ENCODE assay signal across 1 cellular context in genomic region chr14:103099733-103100280, GRCh38.
A peak's percentile ranks its signal among the peaks of the same experiment; 100 is the strongest.
TF ChIP-seq lines count a peak whose summit lies in the region.

No MANE protein-coding gene starts in this region.

TF ChIP-seq in HepG2, 621 proteins besides CTCF, POLR2A, EP300 and RAD21 (continues in another document):
- no peak for TF ChIP-seq ZBTB21 (CRISPR knock-in tag; IDR thresholded peaks at IDR 0.05)
- peak; percentile 11; the same call in 1 of the 2 replicates for TF ChIP-seq PHF20 (CRISPR knock-in tag; IDR thresholded peaks at IDR 0.05)
- no peak for TF ChIP-seq HNRNPUL1 (IDR thresholded peaks at IDR 0.05; ENCODE audit: low read depth, low read length)
- no peak for TF ChIP-seq MBD4 (IDR thresholded peaks at IDR 0.05; ENCODE audit: borderline replicate concordance, low read length)
- no peak for TF ChIP-seq NFAT5 (CRISPR knock-in tag; IDR thresholded peaks at IDR 0.05)
- TF ChIP-seq ZNF766 (CRISPR knock-in tag; IDR thresholded peaks at IDR 0.05; ENCODE audit: borderline replicate concordance) = no peak
- TF ChIP-seq GPBP1L1 (CRISPR knock-in tag; IDR thresholded peaks at IDR 0.05) = no peak
- no peak for TF ChIP-seq ZSCAN25 (CRISPR knock-in tag; IDR thresholded peaks at IDR 0.05)
- 0 out of 2 replicates have a peak, but pooled peaks have one; percentile 27 for TF ChIP-seq CHCHD3 (CRISPR knock-in tag; IDR thresholded peaks at IDR 0.05)
- 0 out of 2 replicates have a peak, but pooled peaks have one; percentile 13 for TF ChIP-seq ZNF878 (CRISPR knock-in tag; IDR thresholded peaks at IDR 0.05)
- no peak for TF ChIP-seq ZBTB38 (CRISPR knock-in tag; IDR thresholded peaks at IDR 0.05)
- TF ChIP-seq, protein P1, sequence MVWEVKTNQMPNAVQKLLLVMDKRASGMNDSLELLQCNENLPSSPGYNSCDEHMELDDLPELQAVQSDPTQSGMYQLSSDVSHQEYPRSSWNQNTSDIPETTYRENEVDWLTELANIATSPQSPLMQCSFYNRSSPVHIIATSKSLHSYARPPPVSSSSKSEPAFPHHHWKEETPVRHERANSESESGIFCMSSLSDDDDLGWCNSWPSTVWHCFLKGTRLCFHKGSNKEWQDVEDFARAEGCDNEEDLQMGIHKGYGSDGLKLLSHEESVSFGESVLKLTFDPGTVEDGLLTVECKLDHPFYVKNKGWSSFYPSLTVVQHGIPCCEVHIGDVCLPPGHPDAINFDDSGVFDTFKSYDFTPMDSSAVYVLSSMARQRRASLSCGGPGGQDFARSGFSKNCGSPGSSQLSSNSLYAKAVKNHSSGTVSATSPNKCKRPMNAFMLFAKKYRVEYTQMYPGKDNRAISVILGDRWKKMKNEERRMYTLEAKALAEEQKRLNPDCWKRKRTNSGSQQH (CRISPR knock-in tag; IDR thresholded peaks at IDR 0.05; ENCODE audit: low read depth) = 0 out of 2 replicates have a peak, but pooled peaks have one; percentile 6
- no peak for TF ChIP-seq PTBP1 (IDR thresholded peaks at IDR 0.05; ENCODE audit: low read depth, low read length, poor library complexity, severe bottlenecking)
- TF ChIP-seq RBM22 (optimal IDR thresholded peaks at IDR 0.05; ENCODE audit: low read length) = no peak
- TF ChIP-seq ZNF431 (CRISPR knock-in tag; IDR thresholded peaks at IDR 0.05; ENCODE audit: borderline replicate concordance, low read depth) = peak; percentile 50; the same call in 1 of the 2 replicates
- TF ChIP-seq ZNF7 (CRISPR knock-in tag; IDR thresholded peaks at IDR 0.05) = no peak
- TF ChIP-seq ZNF780A (CRISPR knock-in tag; IDR thresholded peaks at IDR 0.05) = no peak
- TF ChIP-seq TOPORS (CRISPR knock-in tag; IDR thresholded peaks at IDR 0.05) = peak; percentile 89
- TF ChIP-seq ZNF543 (CRISPR knock-in tag; IDR thresholded peaks at IDR 0.05) = no peak
- TF ChIP-seq, protein P2, sequence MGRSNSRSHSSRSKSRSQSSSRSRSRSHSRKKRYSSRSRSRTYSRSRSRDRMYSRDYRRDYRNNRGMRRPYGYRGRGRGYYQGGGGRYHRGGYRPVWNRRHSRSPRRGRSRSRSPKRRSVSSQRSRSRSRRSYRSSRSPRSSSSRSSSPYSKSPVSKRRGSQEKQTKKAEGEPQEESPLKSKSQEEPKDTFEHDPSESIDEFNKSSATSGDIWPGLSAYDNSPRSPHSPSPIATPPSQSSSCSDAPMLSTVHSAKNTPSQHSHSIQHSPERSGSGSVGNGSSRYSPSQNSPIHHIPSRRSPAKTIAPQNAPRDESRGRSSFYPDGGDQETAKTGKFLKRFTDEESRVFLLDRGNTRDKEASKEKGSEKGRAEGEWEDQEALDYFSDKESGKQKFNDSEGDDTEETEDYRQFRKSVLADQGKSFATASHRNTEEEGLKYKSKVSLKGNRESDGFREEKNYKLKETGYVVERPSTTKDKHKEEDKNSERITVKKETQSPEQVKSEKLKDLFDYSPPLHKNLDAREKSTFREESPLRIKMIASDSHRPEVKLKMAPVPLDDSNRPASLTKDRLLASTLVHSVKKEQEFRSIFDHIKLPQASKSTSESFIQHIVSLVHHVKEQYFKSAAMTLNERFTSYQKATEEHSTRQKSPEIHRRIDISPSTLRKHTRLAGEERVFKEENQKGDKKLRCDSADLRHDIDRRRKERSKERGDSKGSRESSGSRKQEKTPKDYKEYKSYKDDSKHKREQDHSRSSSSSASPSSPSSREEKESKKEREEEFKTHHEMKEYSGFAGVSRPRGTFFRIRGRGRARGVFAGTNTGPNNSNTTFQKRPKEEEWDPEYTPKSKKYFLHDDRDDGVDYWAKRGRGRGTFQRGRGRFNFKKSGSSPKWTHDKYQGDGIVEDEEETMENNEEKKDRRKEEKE (IDR thresholded peaks at IDR 0.05) = no peak
- TF ChIP-seq ZNF530 (CRISPR knock-in tag; IDR thresholded peaks at IDR 0.05; ENCODE audit: low read depth) = 0 out of 2 replicates have a peak, but pooled peaks have one; percentile 3
- TF ChIP-seq BCL3 (CRISPR knock-in tag; IDR thresholded peaks at IDR 0.05) = no peak
- TF ChIP-seq ZNF296 (CRISPR knock-in tag; conservative IDR thresholded peaks at IDR 0.05) = 0 out of 2 replicates have a peak, but pooled peaks have one; percentile 60
- TF ChIP-seq ZNF142 (CRISPR knock-in tag; IDR thresholded peaks at IDR 0.05) = no peak
- TF ChIP-seq FOXP1 (IDR thresholded peaks at IDR 0.05) = no peak
- TF ChIP-seq FOXP1 (CRISPR knock-in tag; IDR thresholded peaks at IDR 0.05) = no peak
- TF ChIP-seq ZNF567 (CRISPR knock-in tag; IDR thresholded peaks at IDR 0.05; ENCODE audit: borderline replicate concordance) = no peak
- peak; percentile 53; the same call in 1 of the 2 replicates for TF ChIP-seq ATRX (CRISPR knock-in tag; IDR thresholded peaks at IDR 0.05; ENCODE audit: borderline replicate concordance)
- 0 out of 2 replicates have a peak, but pooled peaks have one; percentile 8 for TF ChIP-seq ZMAT3 (CRISPR knock-in tag; conservative IDR thresholded peaks at IDR 0.05)
- TF ChIP-seq ARID2 (CRISPR knock-in tag; IDR thresholded peaks at IDR 0.05; ENCODE audit: borderline replicate concordance) = 0 out of 2 replicates have a peak, but pooled peaks have one; percentile 31
- TF ChIP-seq TAF1 (CRISPR knock-in tag; IDR thresholded peaks at IDR 0.05) = no peak
- no peak for TF ChIP-seq ZNF615 (CRISPR knock-in tag; IDR thresholded peaks at IDR 0.05; ENCODE audit: borderline replicate concordance)
- no peak for TF ChIP-seq HNRNPK (IDR thresholded peaks at IDR 0.05; ENCODE audit: low read depth, low read length, poor library complexity, severe bottlenecking)
- no peak for TF ChIP-seq ATF4 (CRISPR knock-in tag; IDR thresholded peaks at IDR 0.05)
- no peak for TF ChIP-seq ONECUT2 (CRISPR knock-in tag; IDR thresholded peaks at IDR 0.05)
- TF ChIP-seq ZNF713 (CRISPR knock-in tag; IDR thresholded peaks at IDR 0.05) = no peak
- TF ChIP-seq SOX13 (IDR thresholded peaks at IDR 0.05) = no peak
- TF ChIP-seq SOX13 (CRISPR knock-in tag; conservative IDR thresholded peaks at IDR 0.05 in 1 of 2, IDR thresholded peaks at IDR 0.05 in 1 of 2) = no peak
- TF ChIP-seq ZBTB3 (CRISPR knock-in tag; IDR thresholded peaks at IDR 0.05; ENCODE audit: borderline replicate concordance, low read depth) = no peak
- no peak for TF ChIP-seq ATF1 (CRISPR knock-in tag; IDR thresholded peaks at IDR 0.05)
- 0 out of 2 replicates have a peak, but pooled peaks have one; percentile 3 for TF ChIP-seq ZC3H13 (CRISPR knock-in tag; IDR thresholded peaks at IDR 0.05)
- TF ChIP-seq NAIF1 (CRISPR knock-in tag; IDR thresholded peaks at IDR 0.05; ENCODE audit: borderline replicate concordance) = no peak; the same call in 1 of the 2 replicates
- peak; percentile 35; the same call in 1 of the 2 replicates for TF ChIP-seq IRX3 (CRISPR knock-in tag; IDR thresholded peaks at IDR 0.05; ENCODE audit: borderline replicate concordance, low read depth)
- 0 out of 2 replicates have a peak, but pooled peaks have one; percentile 56 for TF ChIP-seq ZNF354B (CRISPR knock-in tag; IDR thresholded peaks at IDR 0.05)
- TF ChIP-seq, protein P3, sequence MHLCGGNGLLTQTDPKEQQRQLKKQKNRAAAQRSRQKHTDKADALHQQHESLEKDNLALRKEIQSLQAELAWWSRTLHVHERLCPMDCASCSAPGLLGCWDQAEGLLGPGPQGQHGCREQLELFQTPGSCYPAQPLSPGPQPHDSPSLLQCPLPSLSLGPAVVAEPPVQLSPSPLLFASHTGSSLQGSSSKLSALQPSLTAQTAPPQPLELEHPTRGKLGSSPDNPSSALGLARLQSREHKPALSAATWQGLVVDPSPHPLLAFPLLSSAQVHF (CRISPR knock-in tag; IDR thresholded peaks at IDR 0.05) = 0 out of 2 replicates have a peak, but pooled peaks have one; percentile 0
- TF ChIP-seq ZNF577 (CRISPR knock-in tag; IDR thresholded peaks at IDR 0.05; ENCODE audit: borderline replicate concordance, low read depth) = no peak
- TF ChIP-seq MXD4 (CRISPR knock-in tag; IDR thresholded peaks at IDR 0.05) = no peak
